1 cellular context compared by ENCODE assay signal in the genomic region with DNA sequence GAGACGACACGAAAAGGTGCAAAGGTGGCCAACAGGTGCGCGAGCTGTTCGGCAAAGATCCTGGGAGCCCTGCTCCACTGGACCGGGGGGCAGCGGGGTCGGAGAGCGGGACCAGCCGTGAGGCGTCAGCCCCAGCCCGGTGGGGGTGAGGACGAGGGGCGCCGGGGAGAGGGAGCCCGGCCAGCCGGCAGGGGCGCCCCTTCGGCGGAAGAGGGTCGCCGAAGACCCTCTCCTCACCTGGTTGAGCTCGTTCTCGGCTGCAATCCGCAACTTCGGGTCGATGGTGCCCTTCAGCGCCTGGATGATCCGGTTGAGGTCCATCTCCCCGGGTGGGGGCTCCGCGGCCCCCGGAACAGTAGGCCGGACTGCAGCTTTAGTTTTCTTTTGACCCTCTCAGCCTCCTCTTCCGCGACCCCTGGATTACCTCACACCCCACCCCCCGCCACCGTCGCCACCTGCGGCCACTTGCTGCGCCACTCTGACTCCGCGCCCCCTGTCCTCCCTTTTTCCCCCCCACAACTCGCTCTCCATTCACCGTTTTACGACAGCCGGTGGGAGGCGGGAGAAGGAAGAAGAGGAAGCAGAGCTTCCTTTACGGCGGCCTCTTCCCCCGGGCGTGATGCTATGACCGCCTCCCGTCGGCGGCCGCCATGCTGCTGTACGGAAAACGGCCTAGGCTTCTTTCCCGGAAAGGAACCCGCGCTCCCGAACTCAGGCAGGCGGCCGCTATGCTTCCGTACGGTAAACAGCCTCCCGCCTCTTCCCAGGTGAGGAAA.
A peak's percentile ranks its signal among the peaks of the same experiment; 100 is the strongest.
TF ChIP-seq lines count a peak whose summit lies in the region.

IPO8 (minus strand) TSS at position 543 of the 776 bp plus-strand sequence; CDS start at position 321, 222 bp downstream.

TF ChIP-seq in HEK293, 187 proteins besides CTCF, POLR2A, EP300 and RAD21 (continued from another document):
- TF ChIP-seq, protein P1, sequence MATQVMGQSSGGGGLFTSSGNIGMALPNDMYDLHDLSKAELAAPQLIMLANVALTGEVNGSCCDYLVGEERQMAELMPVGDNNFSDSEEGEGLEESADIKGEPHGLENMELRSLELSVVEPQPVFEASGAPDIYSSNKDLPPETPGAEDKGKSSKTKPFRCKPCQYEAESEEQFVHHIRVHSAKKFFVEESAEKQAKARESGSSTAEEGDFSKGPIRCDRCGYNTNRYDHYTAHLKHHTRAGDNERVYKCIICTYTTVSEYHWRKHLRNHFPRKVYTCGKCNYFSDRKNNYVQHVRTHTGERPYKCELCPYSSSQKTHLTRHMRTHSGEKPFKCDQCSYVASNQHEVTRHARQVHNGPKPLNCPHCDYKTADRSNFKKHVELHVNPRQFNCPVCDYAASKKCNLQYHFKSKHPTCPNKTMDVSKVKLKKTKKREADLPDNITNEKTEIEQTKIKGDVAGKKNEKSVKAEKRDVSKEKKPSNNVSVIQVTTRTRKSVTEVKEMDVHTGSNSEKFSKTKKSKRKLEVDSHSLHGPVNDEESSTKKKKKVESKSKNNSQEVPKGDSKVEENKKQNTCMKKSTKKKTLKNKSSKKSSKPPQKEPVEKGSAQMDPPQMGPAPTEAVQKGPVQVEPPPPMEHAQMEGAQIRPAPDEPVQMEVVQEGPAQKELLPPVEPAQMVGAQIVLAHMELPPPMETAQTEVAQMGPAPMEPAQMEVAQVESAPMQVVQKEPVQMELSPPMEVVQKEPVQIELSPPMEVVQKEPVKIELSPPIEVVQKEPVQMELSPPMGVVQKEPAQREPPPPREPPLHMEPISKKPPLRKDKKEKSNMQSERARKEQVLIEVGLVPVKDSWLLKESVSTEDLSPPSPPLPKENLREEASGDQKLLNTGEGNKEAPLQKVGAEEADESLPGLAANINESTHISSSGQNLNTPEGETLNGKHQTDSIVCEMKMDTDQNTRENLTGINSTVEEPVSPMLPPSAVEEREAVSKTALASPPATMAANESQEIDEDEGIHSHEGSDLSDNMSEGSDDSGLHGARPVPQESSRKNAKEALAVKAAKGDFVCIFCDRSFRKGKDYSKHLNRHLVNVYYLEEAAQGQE (tag by site-specific recombination; IDR thresholded peaks at IDR 0.05) = peak; percentile 60; the same call in 1 of the 2 replicates
- TF ChIP-seq ZNF544 (tag by site-specific recombination; IDR thresholded peaks at IDR 0.05) (no peak), ZNF23 (tag by site-specific recombination; IDR thresholded peaks at IDR 0.05; ENCODE audit: borderline replicate concordance) (no peak)
- TF ChIP-seq, protein P2, sequence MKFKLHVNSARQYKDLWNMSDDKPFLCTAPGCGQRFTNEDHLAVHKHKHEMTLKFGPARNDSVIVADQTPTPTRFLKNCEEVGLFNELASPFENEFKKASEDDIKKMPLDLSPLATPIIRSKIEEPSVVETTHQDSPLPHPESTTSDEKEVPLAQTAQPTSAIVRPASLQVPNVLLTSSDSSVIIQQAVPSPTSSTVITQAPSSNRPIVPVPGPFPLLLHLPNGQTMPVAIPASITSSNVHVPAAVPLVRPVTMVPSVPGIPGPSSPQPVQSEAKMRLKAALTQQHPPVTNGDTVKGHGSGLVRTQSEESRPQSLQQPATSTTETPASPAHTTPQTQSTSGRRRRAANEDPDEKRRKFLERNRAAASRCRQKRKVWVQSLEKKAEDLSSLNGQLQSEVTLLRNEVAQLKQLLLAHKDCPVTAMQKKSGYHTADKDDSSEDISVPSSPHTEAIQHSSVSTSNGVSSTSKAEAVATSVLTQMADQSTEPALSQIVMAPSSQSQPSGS (tag by site-specific recombination; IDR thresholded peaks at IDR 0.05; ENCODE audit: low read depth) = no peak
